Comparison of ENCODE assay signal across 1 cellular context in the genomic region with DNA sequence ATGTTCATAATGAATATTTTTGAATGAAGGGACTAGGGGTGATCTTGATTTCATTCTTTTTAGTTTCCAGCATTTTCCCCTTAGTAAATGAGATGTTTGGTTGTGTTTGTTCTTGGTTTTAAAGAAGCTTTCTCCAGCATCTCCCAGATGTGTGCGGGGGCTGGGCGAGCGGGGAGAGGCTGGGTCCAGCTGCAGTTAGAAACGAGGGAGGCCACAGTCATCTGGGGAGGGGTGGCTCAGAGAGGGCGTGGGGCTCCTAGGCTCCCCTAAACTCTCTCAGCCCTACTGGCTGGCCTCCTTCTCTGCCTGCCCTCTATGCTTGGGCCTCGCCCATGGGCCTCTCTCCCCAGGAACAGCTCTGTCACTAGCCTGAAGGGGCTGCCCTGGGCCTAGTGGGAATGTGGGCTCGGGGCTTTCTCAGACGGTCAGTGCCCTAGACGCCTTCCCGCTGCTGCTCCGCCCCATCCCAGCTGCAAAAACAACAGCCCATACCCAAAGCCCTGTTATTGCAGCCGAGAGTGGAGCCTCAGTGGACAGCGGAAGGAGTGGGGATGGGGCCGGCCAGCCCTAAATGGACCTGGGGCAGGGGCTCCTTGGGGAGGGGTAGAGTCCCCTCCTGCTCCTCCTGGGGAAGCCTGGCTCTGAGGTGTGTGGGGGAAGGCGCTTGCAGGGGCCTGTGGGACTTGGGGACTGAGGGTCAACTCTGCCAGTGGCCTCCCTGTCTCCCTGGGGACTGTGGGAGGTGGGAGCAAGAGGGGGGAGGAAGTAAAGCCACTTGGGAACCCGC.
TF ChIP-seq lines count a peak whose summit lies in the region.

No MANE protein-coding gene starts in this region.

TF ChIP-seq in HEK293T, 16 proteins besides CTCF, POLR2A, EP300 and RAD21:
- TF ChIP-seq HDGF (IDR thresholded peaks at IDR 0.05; ENCODE audit: borderline replicate concordance) = no peak
